In genomic region chr20:3248993-3249347, GRCh38 we compare ENCODE assay signal across 9 cellular contexts. TPM values are rescaled to one million over a fixed set of nuclear protein-coding genes. Genes with fewer than 3 reads are reported as not detected.
A peak's percentile ranks its signal among the peaks of the same experiment; 100 is the strongest.
DNase-seq lines count a peak whose midpoint lies in the region; ATAC-seq, FAIRE-seq and TF ChIP-seq lines count a peak whose summit lies in the region.
"Had no signal": no experiment of that assay in that cellular context is flagged by ENCODE, and none has a peak within 500 bp of the region (broad histone marks: within the 10 kb centered on the region; RNA-seq: fewer than 3 reads in every experiment).

No MANE protein-coding gene starts in this region.

- no peak overlapping the region for H3K27ac ChIP-seq in CD8-positive, alpha-beta T cell (ENCODE audit: low read depth, low read length)
- no peak overlapping the region for H3K27ac ChIP-seq in fibroblast of lung (ENCODE audit: insufficient read depth, low read length)
- H3K27ac ChIP-seq in pancreas = no peak overlapping the region

- no peak overlapping the region for H3K4me3 ChIP-seq in CD8-positive, alpha-beta T cell (ENCODE audit: low read depth, low read length)
- H3K4me3 ChIP-seq in NB4 (ENCODE audit: low read depth, low read length) = peak overlapping the region; percentile 21
- peak overlapping the region in 1 of 4 experiments; percentile 4 for H3K4me3 ChIP-seq in fibroblast of lung (replicated peaks in 1 of 4; ENCODE audit: control extremely low read depth in 1 of 4, insufficient read depth in 1 of 4, low read depth in 3 of 4, low read length in 4 of 4)
- H3K4me3 ChIP-seq in pancreas = no peak overlapping the region

- H3K27me3 Mint-ChIP-seq in CD8-positive, alpha-beta T cell (ENCODE audit: low read depth) = peaks cover 25% of the 10 kb centered on the region

- no peak for TF ChIP-seq POLR2A in NB4 (IDR thresholded peaks at IDR 0.05; ENCODE audit: extremely low read depth, insufficient read length)

- intact Hi-C loops in CD8-positive, alpha-beta T cell (cut with DNase I, micrococcal nuclease) = no loop called here
- intact Hi-C loops in pancreas (cut with DNase I) (no loop called here), head of caudate nucleus (cut with DNase I) (no loop called here)

- peaks cover 7% of the 10 kb centered on the region for H3K27me3 ChIP-seq in CD8-positive, alpha-beta T cell (ENCODE audit: insufficient read depth, low read length)
- peaks cover 5% of the 10 kb centered on the region for H3K27me3 ChIP-seq in fibroblast of lung (ENCODE audit: control insufficient read depth, insufficient read depth, low read length)
- no peaks in the 10 kb centered on the region for H3K27me3 ChIP-seq in pancreas

- peak overlapping the region; percentile 29 for H3K4me3 Mint-ChIP-seq in CD8-positive, alpha-beta T cell

- H3K4me1 Mint-ChIP-seq in CD8-positive, alpha-beta T cell (ENCODE audit: low read depth) = peaks cover 5% of the 10 kb centered on the region

- H4K20me1 ChIP-seq in fibroblast of lung (ENCODE audit: control insufficient read depth, extremely low read depth, insufficient read depth, low read length) = no peaks in the 10 kb centered on the region

- no peaks in the 10 kb centered on the region for H3K79me2 ChIP-seq in fibroblast of lung (ENCODE audit: control insufficient read depth, insufficient read depth, low read length)

- H3K4me1 ChIP-seq in CD8-positive, alpha-beta T cell (ENCODE audit: insufficient read depth, low read length) = peaks cover 7% of the 10 kb centered on the region
- H3K4me1 ChIP-seq in fibroblast of lung (ENCODE audit: control insufficient read depth, extremely low read depth, insufficient read depth, low read length) (no peaks in the 10 kb centered on the region), pancreas (no peaks in the 10 kb centered on the region)

- POLR2A ChIA-PET in CD8-positive, alpha-beta T cell (lab: Charles Lee) = interaction anchor here (1.1 kb wide), 1 partner anchor 9 kb away, joined by 4 read pairs; no protein-coding TSS in a partner anchor

- no peak overlapping the region for H3K27ac Mint-ChIP-seq in CD8-positive, alpha-beta T cell

- peak overlapping the region; percentile 32 for H3K4me2 ChIP-seq in fibroblast of lung (ENCODE audit: extremely low read depth, insufficient read depth, low read length)

- no peaks in the 10 kb centered on the region for H3K9me3 Mint-ChIP-seq in CD8-positive, alpha-beta T cell

- CTCF ChIA-PET in CD8-positive, alpha-beta T cell (lab: Charles Lee) = interaction anchor here (1.3 to 1.8 kb wide), 2 partner anchors 9 to 31 kb away, joined by 4 to 5 read pairs; no protein-coding TSS in a partner anchor

- TF ChIP-seq CTCF in CD8-positive, alpha-beta T cell (IDR thresholded peaks at IDR 0.05) = no peak
- TF ChIP-seq CTCF in NB4 (IDR thresholded peaks at IDR 0.05; ENCODE audit: low read depth, low read length) (no peak), fibroblast of lung (conservative IDR thresholded peaks at IDR 0.05 in 1 of 2, IDR thresholded peaks at IDR 0.05 in 1 of 2; ENCODE audit: low read depth in 1 of 2, low read length in 2 of 2) (no peak), pancreas (IDR thresholded peaks at IDR 0.05) (no peak)

- H3K36me3 ChIP-seq in CD8-positive, alpha-beta T cell (ENCODE audit: insufficient read depth, low read length) = no peaks in the 10 kb centered on the region
- peaks cover 5% of the 10 kb centered on the region for H3K36me3 ChIP-seq in fibroblast of lung (ENCODE audit: control insufficient read depth, insufficient read depth, low read length)
- no peaks in the 10 kb centered on the region for H3K36me3 ChIP-seq in pancreas

- FAIRE-seq in pancreas (lab: Jason Lieb, UNC) = no peak
- FAIRE-seq: TTC549 had no signal

- WGBS in pancreas, 2 donors = 33 to 42% methylated on average over 18 of the region's 18 CpGs

- H3K36me3 Mint-ChIP-seq in CD8-positive, alpha-beta T cell = peaks cover 16% of the 10 kb centered on the region

- no peak overlapping the region for H3K9ac ChIP-seq in fibroblast of lung (ENCODE audit: insufficient read depth, low read length)

- H2AFZ ChIP-seq in fibroblast of lung (ENCODE audit: low read length) = no peak overlapping the region

- DNase-seq in CD8-positive, alpha-beta T cell = no peak
- DNase-seq in NB4 (ENCODE audit: low read depth) (no peak), fibroblast of lung (ENCODE audit: low read depth in 2 of 2) (no peak), pancreas (no peak), GM03348 (ENCODE audit: low spot score) (no peak), NCI-H1105 treated with DMSO at 0.1 percent for 48 hours (lab: John Stamatoyannopoulos, UW) (no peak), head of caudate nucleus (no peak)

- no peaks in the 10 kb centered on the region for H3K9me3 ChIP-seq in CD8-positive, alpha-beta T cell (ENCODE audit: low read length)
- H3K9me3 ChIP-seq in fibroblast of lung (ENCODE audit: control insufficient read depth, insufficient read depth, low read depth, low read length) (no peaks in the 10 kb centered on the region), pancreas (no peaks in the 10 kb centered on the region)

- peak; percentile 8 for ATAC-seq in CD8-positive, alpha-beta T cell
- ATAC-seq in pancreas (peak in 3 of 4 donors; percentile 11 to 14 (median 14)), GM19023 (IDR thresholded peaks at IDR 0.05; ENCODE audit: unreplicated experiment) (no peak)

RNA-seq across cellular contexts. Expression of gene SLC4A11, which starts 10.0 kb away (rescaled TPM):
- under 1 TPM; 0.65 to 0.78 TPM for total RNA-seq in CD8-positive, alpha-beta T cell
- total RNA-seq in fibroblast of lung (0.51 and 1.7 TPM in 2 replicates), pancreas (under 1 TPM; 0.14 to 0.87 (median 0.42) TPM)
- polyA plus RNA-seq in fibroblast of lung (0.56 and 1.1 TPM in 2 replicates), pancreas (1 to 10 TPM in 1 of 2 donors, under 1 TPM in 1; 0.87 to 1.1 TPM)
- 1.3 and 3.0 TPM in 2 replicates for polyA plus RNA-seq in fibroblast of lung (2012)
- 4.0 and 6.1 TPM in 2 replicates for polyA minus RNA-seq in fibroblast of lung (ENCODE audit: low replicate concordance)

RNA-seq across cellular contexts. Expression of gene ITPA, which starts 39.7 kb away (rescaled TPM):
- total RNA-seq in CD8-positive, alpha-beta T cell = 10 to 100 TPM; 19.4 to 21.3 TPM
- total RNA-seq in fibroblast of lung = 15.9 and 21.3 TPM in 2 replicates
- 32.2 and 37.8 TPM in 2 replicates for polyA plus RNA-seq in fibroblast of lung
- polyA plus RNA-seq in fibroblast of lung (2012) = 53.1 and 68.1 TPM in 2 replicates
- 11.5 and 17.0 TPM in 2 replicates for polyA minus RNA-seq in fibroblast of lung (ENCODE audit: low replicate concordance)
- total RNA-seq in pancreas = 10 to 100 TPM; 14.2 to 29.9 (median 23.1) TPM
- polyA plus RNA-seq in pancreas = 100 to 1,000 TPM in 1 of 2 donors, 10 to 100 TPM in 1; 90.4 to 111 TPM

RNA-seq across cellular contexts. Expression of gene DDRGK1, which starts 44.5 kb away (rescaled TPM):
- 10 to 100 TPM; 40.6 to 43.5 TPM for total RNA-seq in CD8-positive, alpha-beta T cell
- total RNA-seq in fibroblast of lung = 32.9 and 35.5 TPM in 2 replicates
- 37.5 and 42.4 TPM in 2 replicates for polyA plus RNA-seq in fibroblast of lung
- polyA plus RNA-seq in fibroblast of lung (2012) = 39.9 and 51.2 TPM in 2 replicates
- 9.5 and 15.7 TPM in 2 replicates for polyA minus RNA-seq in fibroblast of lung (ENCODE audit: low replicate concordance)
- 10 to 100 TPM; 42.0 to 52.8 (median 48.1) TPM for total RNA-seq in pancreas
- polyA plus RNA-seq in pancreas = 10 to 100 TPM; 46.1 to 50.0 TPM
